Comparison of ENCODE assay signal across 8 cellular contexts in the genomic region with DNA sequence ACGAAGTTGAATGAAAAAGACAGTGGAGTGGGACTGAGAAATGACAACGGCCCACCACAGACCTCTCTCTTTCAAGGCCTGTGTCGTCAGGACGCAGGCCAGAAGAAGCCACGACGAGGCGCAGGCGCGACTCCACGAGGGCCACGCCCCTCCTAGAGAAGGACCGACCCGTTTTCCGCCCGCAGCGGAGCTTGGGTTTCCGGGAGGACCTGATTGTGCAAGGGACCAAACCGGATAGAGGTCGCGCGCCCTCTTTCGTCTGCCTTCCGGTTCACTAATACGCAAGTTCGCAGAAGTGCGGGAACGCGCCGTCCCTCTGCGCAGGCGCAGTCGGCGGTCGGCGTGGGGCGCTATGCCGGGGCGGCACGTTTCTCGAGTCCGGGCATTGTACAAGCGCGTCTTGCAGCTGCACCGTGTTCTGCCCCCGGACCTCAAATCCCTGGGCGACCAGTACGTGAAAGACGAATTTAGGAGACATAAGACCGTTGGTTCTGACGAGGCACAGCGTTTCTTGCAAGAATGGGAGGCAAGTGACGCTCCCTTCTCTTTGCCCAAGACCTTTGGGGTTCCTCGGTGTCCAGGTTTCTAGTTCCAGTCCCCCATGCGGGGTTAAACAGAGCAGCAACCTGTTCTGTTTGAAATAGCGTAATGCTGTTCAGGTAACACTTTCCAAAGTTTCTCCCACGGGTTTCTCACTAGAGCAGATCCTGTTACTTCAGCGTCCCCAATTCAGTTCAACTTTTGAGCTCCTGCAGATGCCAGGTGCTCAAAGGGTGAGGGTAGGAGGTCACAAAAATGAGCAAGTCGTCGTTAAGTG. TPM values are rescaled to one million over a fixed set of nuclear protein-coding genes. Genes with fewer than 3 reads are reported as not detected.
A peak's percentile ranks its signal among the peaks of the same experiment; 100 is the strongest.
DNase-seq lines count a peak whose midpoint lies in the region; ATAC-seq and TF ChIP-seq lines count a peak whose summit lies in the region.

A gene (plus strand): TSS at position 327 of the 817 bp plus-strand sequence. CDS start 26 bp downstream, at position 353.

- no peaks in the 10 kb centered on the region for H3K27me3 ChIP-seq in NT2/D1 (ENCODE audit: insufficient read depth, insufficient read length)
- no peaks in the 10 kb centered on the region for H3K27me3 ChIP-seq in endocrine pancreas (ENCODE audit: control insufficient read depth, insufficient read depth, low read length)

- H3K4me1 Mint-ChIP-seq in Calu3 (ENCODE audit: low read depth, unreplicated experiment): peaks cover 20% of the 10 kb centered on the region
- H3K4me1 Mint-ChIP-seq in activated CD8-positive, alpha-beta memory T cell treated with anti-CD3 and anti-CD28 coated beads, Interleukin-2, amount 10 ng/mL, durations not matched to agents 7 days and 5 days: peaks cover 28% of the 10 kb centered on the region

- no peaks in the 10 kb centered on the region for H3K36me3 ChIP-seq in NT2/D1 (ENCODE audit: insufficient read depth, insufficient read length, low read length)
- H3K36me3 ChIP-seq in endocrine pancreas (ENCODE audit: control insufficient read depth, insufficient read depth, low read length): no peaks in the 10 kb centered on the region

- H3K27ac Mint-ChIP-seq in Calu3 (ENCODE audit: unreplicated experiment): peak within 1 kb of the TSS; percentile 80
- H3K27ac Mint-ChIP-seq in activated CD8-positive, alpha-beta memory T cell treated with anti-CD3 and anti-CD28 coated beads, Interleukin-2, amount 10 ng/mL, durations not matched to agents 7 days and 5 days: peak within 1 kb of the TSS; percentile 93

- peak; percentile 96 for ATAC-seq in GM21381 (IDR thresholded peaks at IDR 0.05; ENCODE audit: unreplicated experiment)
- ATAC-seq in activated CD8-positive, alpha-beta memory T cell treated with anti-CD3 and anti-CD28 coated beads, Interleukin-2, amount 10 ng/mL, durations not matched to agents 7 days and 5 days: peak; percentile 96

- H3K9me3 Mint-ChIP-seq in Calu3 (ENCODE audit: low read depth, unreplicated experiment): peaks cover 2% of the 10 kb centered on the region
- peaks cover 4% of the 10 kb centered on the region for H3K9me3 Mint-ChIP-seq in activated CD8-positive, alpha-beta memory T cell treated with anti-CD3 and anti-CD28 coated beads, Interleukin-2, amount 10 ng/mL, durations not matched to agents 7 days and 5 days (ENCODE audit: low read depth)

- H3K4me3 Mint-ChIP-seq in Calu3 (ENCODE audit: low read depth, unreplicated experiment): peak within 1 kb of the TSS; percentile 88
- peak within 1 kb of the TSS; percentile 92 for H3K4me3 Mint-ChIP-seq in activated CD8-positive, alpha-beta memory T cell treated with anti-CD3 and anti-CD28 coated beads, Interleukin-2, amount 10 ng/mL, durations not matched to agents 7 days and 5 days

- no peaks in the 10 kb centered on the region for H3K27me3 Mint-ChIP-seq in Calu3 (ENCODE audit: unreplicated experiment)
- no peaks in the 10 kb centered on the region for H3K27me3 Mint-ChIP-seq in activated CD8-positive, alpha-beta memory T cell treated with anti-CD3 and anti-CD28 coated beads, Interleukin-2, amount 10 ng/mL, durations not matched to agents 7 days and 5 days

- H3K4me1 ChIP-seq in NT2/D1 (ENCODE audit: insufficient read depth, insufficient read length) (no peaks in the 10 kb centered on the region), endocrine pancreas (ENCODE audit: control insufficient read depth, insufficient read depth, low read length) (peaks cover 13% of the 10 kb centered on the region)

- peak within 1 kb of the TSS; percentile 94 for H3K9ac ChIP-seq in NT2/D1 (ENCODE audit: insufficient read length, low read depth)
- peak within 1 kb of the TSS; percentile 66 for H3K9ac ChIP-seq in endocrine pancreas (ENCODE audit: control insufficient read depth, insufficient read depth, low read length)

- BruUV-seq in Calu3 (replicated peaks; lab: Mats Ljungman, UMichigan): TSS peak; percentile 46

- peak within 1 kb of the TSS; percentile 96 for H3K4me3 ChIP-seq in NT2/D1 (ENCODE audit: insufficient read length, low read depth)
- peak within 1 kb of the TSS; percentile 94 for H3K4me3 ChIP-seq in endocrine pancreas (ENCODE audit: control insufficient read depth, insufficient read depth, low read length)

- TF ChIP-seq CTCF in Calu3 (IDR thresholded peaks at IDR 0.05; ENCODE audit: unreplicated experiment): no peak

- DNase-seq in Calu3 (peak; percentile 93), HUDEP-2 (lab: John Stamatoyannopoulos, UW; ENCODE audit: unreplicated experiment in 76 of 76) (peak; percentile 53 to 98 (median 95)), NT2/D1 (ENCODE audit: low read depth, low spot score) (peak; percentile 98), mesenteric fat pad (ENCODE audit: low spot score) (peak; percentile 99)
- DNase-seq in activated CD8-positive, alpha-beta memory T cell treated with anti-CD3 and anti-CD28 coated beads, Interleukin-2, amount 10 ng/mL, durations not matched to agents 7 days and 5 days: peak; percentile 99
- DNase-seq in stimulated activated CD8-positive, alpha-beta memory T cell treated with anti-CD3 and anti-CD28 coated beads, Interleukin-15, amount 100 ng/mL, for 24 hours (ENCODE audit: low read depth): peak; percentile 97

- no peaks in the 10 kb centered on the region; the same call in 1 of the 2 replicates for H3K9me3 ChIP-seq in NT2/D1 (ENCODE audit: insufficient read depth, low read length)
- no peaks in the 10 kb centered on the region for H3K9me3 ChIP-seq in endocrine pancreas (ENCODE audit: control insufficient read depth, low read length)

- intact Hi-C loops in Calu3 (cut with micrococcal nuclease; ENCODE audit: unreplicated experiment): no loop called here

- peaks cover 17% of the 10 kb centered on the region for H3K36me3 Mint-ChIP-seq in Calu3 (ENCODE audit: insufficient read depth, unreplicated experiment)
- H3K36me3 Mint-ChIP-seq in activated CD8-positive, alpha-beta memory T cell treated with anti-CD3 and anti-CD28 coated beads, Interleukin-2, amount 10 ng/mL, durations not matched to agents 7 days and 5 days: peaks cover 23% of the 10 kb centered on the region

- CTCF ChIA-PET in Calu3 (lab: Charles Lee): interaction anchor here (1.0 kb wide), 1 partner anchor 17 kb away, joined by 3 read pairs; no protein-coding TSS in a partner anchor
- CTCF ChIA-PET in activated CD8-positive, alpha-beta memory T cell treated with anti-CD3 and anti-CD28 coated beads, Interleukin-2, amount 10 ng/mL, durations not matched to agents 7 days and 5 days (lab: Charles Lee): interaction anchor here (0.5 to 3.7 kb wide), 10 partner anchors 13 to 1050 kb away, joined by 3 to 15 read pairs (median 4); a partner anchor contains a TSS

RNA-seq across cellular contexts. Expression of the gene that starts here (rescaled TPM):
- total RNA-seq in Calu3 (2022) (9.2 and 11.9 TPM in 2 replicates), mesenteric fat pad (11.8 TPM)
- 10 to 100 TPM; 14.7 to 17.9 TPM for total RNA-seq in activated CD8-positive, alpha-beta memory T cell treated with anti-CD3 and anti-CD28 coated beads, Interleukin-2, amount 10 ng/mL, durations not matched to agents 7 days and 5 days

Comparison
In these comparisons a context has a peak if more than half of its experiments do, and no peak if none do; other contexts are left out.
1. Peak in every context shown above with its lines: DNase-seq, ATAC-seq and H3K4me3 ChIP-seq.